In genomic region chr19:48970923-48971395, GRCh38 we compare ENCODE assay signal across 9 cellular contexts. TPM values are rescaled to one million over a fixed set of nuclear protein-coding genes. Genes with fewer than 3 reads are reported as not detected.
A peak's percentile ranks its signal among the peaks of the same experiment; 100 is the strongest.
DNase-seq lines count a peak whose midpoint lies in the region; ATAC-seq and TF ChIP-seq lines count a peak whose summit lies in the region.
"Had no signal": no experiment of that assay in that cellular context is flagged by ENCODE, and none has a peak within 500 bp of the region (broad histone marks: within the 10 kb centered on the region; RNA-seq: fewer than 3 reads in every experiment).

No MANE protein-coding gene starts in this region.

- no peak overlapping the region for H3K4me3 Mint-ChIP-seq in activated CD4-positive, alpha-beta T cell treated with anti-CD3 and anti-CD28 coated beads, Interleukin-2, amount 10 ng/mL, durations not matched to agents 24 days and 14 days

- intact Hi-C loops in activated CD4-positive, alpha-beta T cell treated with anti-CD3 and anti-CD28 coated beads, Interleukin-2, amount 10 ng/mL, durations not matched to agents 24 days and 14 days (cut with micrococcal nuclease) = no loop called here

- H3K27me3 Mint-ChIP-seq in activated CD4-positive, alpha-beta T cell treated with anti-CD3 and anti-CD28 coated beads, Interleukin-2, amount 10 ng/mL, durations not matched to agents 24 days and 14 days = no peaks in the 10 kb centered on the region

- peaks cover 40% of the 10 kb centered on the region for H3K36me3 Mint-ChIP-seq in activated CD4-positive, alpha-beta T cell treated with anti-CD3 and anti-CD28 coated beads, Interleukin-2, amount 10 ng/mL, durations not matched to agents 24 days and 14 days (ENCODE audit: low read depth)

- H3K4me3 ChIP-seq in lung = no peak overlapping the region

- H3K9me3 Mint-ChIP-seq in activated CD4-positive, alpha-beta T cell treated with anti-CD3 and anti-CD28 coated beads, Interleukin-2, amount 10 ng/mL, durations not matched to agents 24 days and 14 days = no peaks in the 10 kb centered on the region

- H3K36me3 ChIP-seq in lung (ENCODE audit: control insufficient read depth in 2 of 2, insufficient read depth in 2 of 2, low read length in 2 of 2) = peaks cover 16 to 25% of the 10 kb centered on the region in 2 donors

- peak overlapping the region; percentile 36 for H3K27ac Mint-ChIP-seq in activated CD4-positive, alpha-beta T cell treated with anti-CD3 and anti-CD28 coated beads, Interleukin-2, amount 10 ng/mL, durations not matched to agents 24 days and 14 days

- peak; percentile 66 for ATAC-seq in lung (ENCODE audit: insufficient read depth, low FRiP score)

- H3K27ac ChIP-seq in lung (ENCODE audit: low read depth in 1 of 2, low read length in 1 of 2) = peak overlapping the region in 1 of 2 donors; percentile 17

- H3K27me3 ChIP-seq in lung (ENCODE audit: control insufficient read depth, insufficient read depth) = no peaks in the 10 kb centered on the region

- no peaks in the 10 kb centered on the region for H3K9me3 ChIP-seq in lung (ENCODE audit: control insufficient read depth in 2 of 2, insufficient read depth in 1 of 2, low read length in 1 of 2)

- peaks cover 20% of the 10 kb centered on the region for H3K4me1 Mint-ChIP-seq in activated CD4-positive, alpha-beta T cell treated with anti-CD3 and anti-CD28 coated beads, Interleukin-2, amount 10 ng/mL, durations not matched to agents 24 days and 14 days

- 16 to 17% methylated on average over 19 of the region's 19 CpGs for WGBS in lung, 2 donors

- TF ChIP-seq CTCF in lung (IDR thresholded peaks at IDR 0.05; ENCODE audit: control extremely low read depth, extremely low read depth) = peak; percentile 96

- no peaks in the 10 kb centered on the region for H3K4me1 ChIP-seq in lung (ENCODE audit: control insufficient read depth in 2 of 2, insufficient read depth in 2 of 2, low read length in 2 of 2)

- peak; percentile 83 for DNase-seq in activated gamma-delta T cell treated with Interleukin-2 at 50 U/mL for 16 hours
- no peak for DNase-seq in activated gamma-delta T cell (lab: John Stamatoyannopoulos, UW)
- peak; percentile 44 for DNase-seq in NCI-H510A (lab: John Stamatoyannopoulos, UW)
- DNase-seq in activated CD4-positive, alpha-beta T cell treated with anti-CD3 and anti-CD28 coated beads, Interleukin-2, amount 10 ng/mL, durations not matched to agents 24 days and 14 days = peak; percentile 94
- peak; percentile 49 for DNase-seq in dedifferentiated amniotic fluid mesenchymal stem cell (ENCODE audit: extremely low spot score)
- peak; percentile 75 for DNase-seq in lung (ENCODE audit: low spot score)
- DNase-seq in stimulated activated CD8-positive, alpha-beta memory T cell treated with anti-CD3 and anti-CD28 coated beads, Interleukin-15, amount 100 ng/mL, for 4 hours (ENCODE audit: low read depth in 2 of 2) = peak; percentile 52 to 56
- no peak for DNase-seq in GOT3 (lab: John Stamatoyannopoulos, UW)

RNA-seq across cellular contexts. Expression of gene FTL, which starts 5.8 kb away (rescaled TPM):
- total RNA-seq in activated CD4-positive, alpha-beta T cell treated with anti-CD3 and anti-CD28 coated beads, Interleukin-2, amount 10 ng/mL, durations not matched to agents 24 days and 14 days = 696 and 697 TPM in 2 replicates
- 1,000 to 10,000 TPM; 2,880 to 6,540 TPM for total RNA-seq in lung
- polyA plus RNA-seq in lung = over 10,000 TPM; 17,775 to 22,369 TPM

RNA-seq across cellular contexts. Expression of gene BAX, which starts 16.3 kb away (rescaled TPM):
- 257 and 298 TPM in 2 replicates for total RNA-seq in activated CD4-positive, alpha-beta T cell treated with anti-CD3 and anti-CD28 coated beads, Interleukin-2, amount 10 ng/mL, durations not matched to agents 24 days and 14 days
- 100 to 1,000 TPM in 1 of 2 donors, 10 to 100 TPM in 1; 25.9 to 109 TPM for total RNA-seq in lung
- polyA plus RNA-seq in lung = 100 to 1,000 TPM in 1 of 2 donors, 10 to 100 TPM in 1; 99.0 to 121 TPM

RNA-seq across cellular contexts. Expression of gene GYS1, which starts 22.1 kb away (rescaled TPM):
- 73.8 and 77.8 TPM in 2 replicates for total RNA-seq in activated CD4-positive, alpha-beta T cell treated with anti-CD3 and anti-CD28 coated beads, Interleukin-2, amount 10 ng/mL, durations not matched to agents 24 days and 14 days
- 10 to 100 TPM; 34.1 to 49.7 TPM for total RNA-seq in lung
- polyA plus RNA-seq in lung = 10 to 100 TPM; 22.7 to 29.7 TPM

RNA-seq across cellular contexts. Expression of gene RUVBL2, which starts 22.7 kb away (rescaled TPM):
- total RNA-seq in activated CD4-positive, alpha-beta T cell treated with anti-CD3 and anti-CD28 coated beads, Interleukin-2, amount 10 ng/mL, durations not matched to agents 24 days and 14 days = 190 and 195 TPM in 2 replicates
- total RNA-seq in lung = 100 to 1,000 TPM in 1 of 2 donors, 10 to 100 TPM in 1; 85.6 to 108 TPM
- 100 to 1,000 TPM in 1 of 2 donors, 10 to 100 TPM in 1; 80.7 to 112 TPM for polyA plus RNA-seq in lung

RNA-seq across cellular contexts. Expression of gene DHDH, which starts 37.5 kb away (rescaled TPM):
- total RNA-seq in activated CD4-positive, alpha-beta T cell treated with anti-CD3 and anti-CD28 coated beads, Interleukin-2, amount 10 ng/mL, durations not matched to agents 24 days and 14 days = 0.35 TPM in 1 of 2 replicates, not detected in the other
- 1 to 10 TPM in 1 of 2 donors, under 1 TPM in 1; 0.51 to 2.8 TPM for total RNA-seq in lung
- 1 to 10 TPM in 1 of 2 donors, under 1 TPM in 1; 1.00 to 6.0 TPM for polyA plus RNA-seq in lung
- total RNA-seq: pulmonary artery endothelial cell had no signal

Comparison
In these comparisons a context has a peak if more than half of its experiments do, and no peak if none do; other contexts are left out.
1. DNase-seq: peak in activated gamma-delta T cell treated with Interleukin-2 at 50 U/mL for 16 hours (single experiment), NCI-H510A (single experiment), activated CD4-positive, alpha-beta T cell treated with anti-CD3 and anti-CD28 coated beads, Interleukin-2, amount 10 ng/mL, durations not matched to agents 24 days and 14 days (single experiment), dedifferentiated amniotic fluid mesenchymal stem cell (single experiment), lung (single experiment) and stimulated activated CD8-positive, alpha-beta memory T cell treated with anti-CD3 and anti-CD28 coated beads, Interleukin-15, amount 100 ng/mL, for 4 hours (2 of 2); none in activated gamma-delta T cell (single experiment) and GOT3 (single experiment).